11 cellular contexts compared by ENCODE assay signal in the genomic region with DNA sequence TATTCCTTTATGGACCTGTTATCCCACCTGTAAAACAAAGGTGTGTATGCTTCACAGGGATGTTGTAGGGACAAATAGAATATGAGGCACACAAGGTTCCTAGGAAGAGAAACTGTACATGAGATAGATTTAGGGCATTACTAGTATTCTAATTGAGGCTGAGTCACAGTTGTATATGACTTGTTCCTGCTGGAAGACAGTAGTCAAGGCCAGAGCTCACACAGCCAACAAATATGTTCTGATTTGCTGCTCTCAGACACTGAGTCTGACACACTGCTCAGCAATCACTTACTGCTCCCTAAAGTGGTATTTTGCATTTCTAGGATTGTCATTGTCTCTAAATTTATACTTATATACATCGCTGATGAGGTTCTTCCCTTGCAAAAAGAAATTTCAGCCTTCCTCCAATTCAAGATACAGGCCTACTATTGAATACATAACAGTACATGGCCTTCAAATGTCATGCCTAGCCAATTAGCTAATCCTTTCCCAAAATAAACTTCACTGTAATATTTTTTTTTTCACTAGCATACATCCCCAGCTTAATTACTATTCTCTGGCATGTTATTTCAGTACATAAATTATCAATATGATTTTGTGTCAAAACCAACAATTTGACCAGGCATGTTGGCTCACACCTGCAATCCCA.
DNase-seq lines count a peak whose midpoint lies in the region.
"Had no signal": no experiment of that assay in that cellular context is flagged by ENCODE, and none has a peak within 500 bp of the region (broad histone marks: within the 10 kb centered on the region; RNA-seq: fewer than 3 reads in every experiment).

No MANE protein-coding gene starts in this region.

- DNase-seq in HPDE6-E6E7 (ENCODE audit: extremely low spot score) (peak; percentile 11), caudate nucleus (lab: John Stamatoyannopoulos, UW) (peak in 2 of 61 donors; percentile 9 to 28), kidney glomerular epithelial cell (lab: John Stamatoyannopoulos, UW) (peak; percentile 16), substantia nigra (lab: John Stamatoyannopoulos, UW) (peak in 2 of 49 donors; percentile 2 to 16), DMS53 treated with DMSO at 0.1 percent for 48 hours (lab: John Stamatoyannopoulos, UW; ENCODE audit: unreplicated experiment) (no peak), COLO829 (ENCODE audit: low spot score) (no peak)
- DNase-seq in activated T-cell treated with anti-CD3 and anti-CD28 coated beads, Interleukin-2, amount 50 U/mL, for 1 hour, result no peak
- DNase-seq: activated B cell treated with CpG ODN at 0.5 μM for 24 hours, activated gamma-delta T cell, GDM1, lower lobe of right lung had no signal

- peak overlapping the region; percentile 84 for H3K27ac ChIP-seq in caudate nucleus (ENCODE audit: low read depth, low read length)
- H3K27ac ChIP-seq in substantia nigra (ENCODE audit: low read depth, low read length, poor library complexity, severe bottlenecking), result peak overlapping the region; percentile 39
- H3K27ac ChIP-seq: lower lobe of right lung had no signal

Comparison
In these comparisons a context has a peak if more than half of its experiments do, and no peak if none do; other contexts are left out.
1. DNase-seq: peak in HPDE6-E6E7 (single experiment) and kidney glomerular epithelial cell (single experiment); none in DMS53 treated with DMSO at 0.1 percent for 48 hours (single experiment), activated T-cell treated with anti-CD3 and anti-CD28 coated beads, Interleukin-2, amount 50 U/mL, for 1 hour (single experiment) and COLO829 (single experiment).